Comparison of ENCODE assay signal across 1 cellular context in the genomic region with DNA sequence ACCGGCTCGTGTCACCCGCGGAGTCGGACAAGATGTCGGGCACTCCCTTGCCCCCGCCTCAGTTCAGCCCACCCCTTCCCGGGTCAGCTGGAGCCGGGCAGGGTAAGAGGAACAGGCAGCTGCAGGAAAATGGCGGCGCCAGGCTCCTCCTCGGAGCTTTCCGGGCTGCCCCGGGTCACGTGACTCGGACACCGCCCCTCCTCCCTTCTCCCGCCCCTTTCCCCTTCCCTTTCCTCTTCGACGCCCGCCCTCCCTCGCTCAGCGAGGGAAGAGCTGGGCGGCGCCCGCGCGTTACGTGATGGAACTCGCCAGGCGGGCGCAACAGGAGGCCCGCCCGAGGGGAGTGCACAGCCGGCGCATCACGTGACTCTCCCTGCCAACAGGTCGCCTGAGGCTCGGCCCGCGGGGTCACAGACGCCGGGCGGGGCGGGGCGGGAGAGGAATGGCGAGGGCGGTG.
TF ChIP-seq lines count a peak whose summit lies in the region.

A gene with protein sequence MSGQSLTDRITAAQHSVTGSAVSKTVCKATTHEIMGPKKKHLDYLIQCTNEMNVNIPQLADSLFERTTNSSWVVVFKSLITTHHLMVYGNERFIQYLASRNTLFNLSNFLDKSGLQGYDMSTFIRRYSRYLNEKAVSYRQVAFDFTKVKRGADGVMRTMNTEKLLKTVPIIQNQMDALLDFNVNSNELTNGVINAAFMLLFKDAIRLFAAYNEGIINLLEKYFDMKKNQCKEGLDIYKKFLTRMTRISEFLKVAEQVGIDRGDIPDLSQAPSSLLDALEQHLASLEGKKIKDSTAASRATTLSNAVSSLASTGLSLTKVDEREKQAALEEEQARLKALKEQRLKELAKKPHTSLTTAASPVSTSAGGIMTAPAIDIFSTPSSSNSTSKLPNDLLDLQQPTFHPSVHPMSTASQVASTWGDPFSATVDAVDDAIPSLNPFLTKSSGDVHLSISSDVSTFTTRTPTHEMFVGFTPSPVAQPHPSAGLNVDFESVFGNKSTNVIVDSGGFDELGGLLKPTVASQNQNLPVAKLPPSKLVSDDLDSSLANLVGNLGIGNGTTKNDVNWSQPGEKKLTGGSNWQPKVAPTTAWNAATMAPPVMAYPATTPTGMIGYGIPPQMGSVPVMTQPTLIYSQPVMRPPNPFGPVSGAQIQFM (minus strand): TSS at position 134 of the 457 bp plus-strand sequence. CDS start 304 bp downstream, outside the sequence.

TF ChIP-seq in HepG2, 621 proteins besides CTCF, POLR2A, EP300 and RAD21 (continued from another document and continues in another):
- TF ChIP-seq JUNB (CRISPR knock-in tag; IDR thresholded peaks at IDR 0.05; ENCODE audit: borderline replicate concordance), result no peak
- no peak for TF ChIP-seq MLLT10 (CRISPR knock-in tag; IDR thresholded peaks at IDR 0.05)
- TF ChIP-seq DMAP1 (CRISPR knock-in tag; IDR thresholded peaks at IDR 0.05), result no peak
- TF ChIP-seq U2AF2 (IDR thresholded peaks at IDR 0.05; ENCODE audit: low read depth, low read length), result no peak
- TF ChIP-seq GABPA (IDR thresholded peaks at IDR 0.05; ENCODE audit: low read depth, low read length), result no peak
- TF ChIP-seq GABPA (CRISPR knock-in tag; IDR thresholded peaks at IDR 0.05; ENCODE audit: low read depth), result peak; percentile 75
- TF ChIP-seq, protein P1, sequence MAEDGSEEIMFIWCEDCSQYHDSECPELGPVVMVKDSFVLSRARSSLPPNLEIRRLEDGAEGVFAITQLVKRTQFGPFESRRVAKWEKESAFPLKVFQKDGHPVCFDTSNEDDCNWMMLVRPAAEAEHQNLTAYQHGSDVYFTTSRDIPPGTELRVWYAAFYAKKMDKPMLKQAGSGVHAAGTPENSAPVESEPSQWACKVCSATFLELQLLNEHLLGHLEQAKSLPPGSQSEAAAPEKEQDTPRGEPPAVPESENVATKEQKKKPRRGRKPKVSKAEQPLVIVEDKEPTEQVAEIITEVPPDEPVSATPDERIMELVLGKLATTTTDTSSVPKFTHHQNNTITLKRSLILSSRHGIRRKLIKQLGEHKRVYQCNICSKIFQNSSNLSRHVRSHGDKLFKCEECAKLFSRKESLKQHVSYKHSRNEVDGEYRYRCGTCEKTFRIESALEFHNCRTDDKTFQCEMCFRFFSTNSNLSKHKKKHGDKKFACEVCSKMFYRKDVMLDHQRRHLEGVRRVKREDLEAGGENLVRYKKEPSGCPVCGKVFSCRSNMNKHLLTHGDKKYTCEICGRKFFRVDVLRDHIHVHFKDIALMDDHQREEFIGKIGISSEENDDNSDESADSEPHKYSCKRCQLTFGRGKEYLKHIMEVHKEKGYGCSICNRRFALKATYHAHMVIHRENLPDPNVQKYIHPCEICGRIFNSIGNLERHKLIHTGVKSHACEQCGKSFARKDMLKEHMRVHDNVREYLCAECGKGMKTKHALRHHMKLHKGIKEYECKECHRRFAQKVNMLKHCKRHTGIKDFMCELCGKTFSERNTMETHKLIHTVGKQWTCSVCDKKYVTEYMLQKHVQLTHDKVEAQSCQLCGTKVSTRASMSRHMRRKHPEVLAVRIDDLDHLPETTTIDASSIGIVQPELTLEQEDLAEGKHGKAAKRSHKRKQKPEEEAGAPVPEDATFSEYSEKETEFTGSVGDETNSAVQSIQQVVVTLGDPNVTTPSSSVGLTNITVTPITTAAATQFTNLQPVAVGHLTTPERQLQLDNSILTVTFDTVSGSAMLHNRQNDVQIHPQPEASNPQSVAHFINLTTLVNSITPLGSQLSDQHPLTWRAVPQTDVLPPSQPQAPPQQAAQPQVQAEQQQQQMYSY (CRISPR knock-in tag; IDR thresholded peaks at IDR 0.05), result no peak
- TF ChIP-seq, protein P2, sequence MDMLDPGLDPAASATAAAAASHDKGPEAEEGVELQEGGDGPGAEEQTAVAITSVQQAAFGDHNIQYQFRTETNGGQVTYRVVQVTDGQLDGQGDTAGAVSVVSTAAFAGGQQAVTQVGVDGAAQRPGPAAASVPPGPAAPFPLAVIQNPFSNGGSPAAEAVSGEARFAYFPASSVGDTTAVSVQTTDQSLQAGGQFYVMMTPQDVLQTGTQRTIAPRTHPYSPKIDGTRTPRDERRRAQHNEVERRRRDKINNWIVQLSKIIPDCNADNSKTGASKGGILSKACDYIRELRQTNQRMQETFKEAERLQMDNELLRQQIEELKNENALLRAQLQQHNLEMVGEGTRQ (IDR thresholded peaks at IDR 0.05; ENCODE audit: low read depth, low read length), result peak; percentile 93
- TF ChIP-seq, protein P2 (CRISPR knock-in tag; IDR thresholded peaks at IDR 0.05; ENCODE audit: borderline replicate concordance), result peak; percentile 95; the same call in 1 of the 2 replicates
- TF ChIP-seq, protein P3, sequence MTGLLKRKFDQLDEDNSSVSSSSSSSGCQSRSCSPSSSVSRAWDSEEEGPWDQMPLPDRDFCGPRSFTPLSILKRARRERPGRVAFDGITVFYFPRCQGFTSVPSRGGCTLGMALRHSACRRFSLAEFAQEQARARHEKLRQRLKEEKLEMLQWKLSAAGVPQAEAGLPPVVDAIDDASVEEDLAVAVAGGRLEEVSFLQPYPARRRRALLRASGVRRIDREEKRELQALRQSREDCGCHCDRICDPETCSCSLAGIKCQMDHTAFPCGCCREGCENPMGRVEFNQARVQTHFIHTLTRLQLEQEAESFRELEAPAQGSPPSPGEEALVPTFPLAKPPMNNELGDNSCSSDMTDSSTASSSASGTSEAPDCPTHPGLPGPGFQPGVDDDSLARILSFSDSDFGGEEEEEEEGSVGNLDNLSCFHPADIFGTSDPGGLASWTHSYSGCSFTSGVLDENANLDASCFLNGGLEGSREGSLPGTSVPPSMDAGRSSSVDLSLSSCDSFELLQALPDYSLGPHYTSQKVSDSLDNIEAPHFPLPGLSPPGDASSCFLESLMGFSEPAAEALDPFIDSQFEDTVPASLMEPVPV (CRISPR knock-in tag; IDR thresholded peaks at IDR 0.05), result no peak
- no peak for TF ChIP-seq ZKSCAN5 (CRISPR knock-in tag; IDR thresholded peaks at IDR 0.05)
- TF ChIP-seq ZNF772 (CRISPR knock-in tag; IDR thresholded peaks at IDR 0.05), result peak; percentile 52; the same call in 1 of the 2 replicates
- TF ChIP-seq ZNF335 (CRISPR knock-in tag; IDR thresholded peaks at IDR 0.05), result no peak
- no peak for TF ChIP-seq ETV6 (CRISPR knock-in tag; conservative IDR thresholded peaks at IDR 0.05)
- TF ChIP-seq, protein P4, sequence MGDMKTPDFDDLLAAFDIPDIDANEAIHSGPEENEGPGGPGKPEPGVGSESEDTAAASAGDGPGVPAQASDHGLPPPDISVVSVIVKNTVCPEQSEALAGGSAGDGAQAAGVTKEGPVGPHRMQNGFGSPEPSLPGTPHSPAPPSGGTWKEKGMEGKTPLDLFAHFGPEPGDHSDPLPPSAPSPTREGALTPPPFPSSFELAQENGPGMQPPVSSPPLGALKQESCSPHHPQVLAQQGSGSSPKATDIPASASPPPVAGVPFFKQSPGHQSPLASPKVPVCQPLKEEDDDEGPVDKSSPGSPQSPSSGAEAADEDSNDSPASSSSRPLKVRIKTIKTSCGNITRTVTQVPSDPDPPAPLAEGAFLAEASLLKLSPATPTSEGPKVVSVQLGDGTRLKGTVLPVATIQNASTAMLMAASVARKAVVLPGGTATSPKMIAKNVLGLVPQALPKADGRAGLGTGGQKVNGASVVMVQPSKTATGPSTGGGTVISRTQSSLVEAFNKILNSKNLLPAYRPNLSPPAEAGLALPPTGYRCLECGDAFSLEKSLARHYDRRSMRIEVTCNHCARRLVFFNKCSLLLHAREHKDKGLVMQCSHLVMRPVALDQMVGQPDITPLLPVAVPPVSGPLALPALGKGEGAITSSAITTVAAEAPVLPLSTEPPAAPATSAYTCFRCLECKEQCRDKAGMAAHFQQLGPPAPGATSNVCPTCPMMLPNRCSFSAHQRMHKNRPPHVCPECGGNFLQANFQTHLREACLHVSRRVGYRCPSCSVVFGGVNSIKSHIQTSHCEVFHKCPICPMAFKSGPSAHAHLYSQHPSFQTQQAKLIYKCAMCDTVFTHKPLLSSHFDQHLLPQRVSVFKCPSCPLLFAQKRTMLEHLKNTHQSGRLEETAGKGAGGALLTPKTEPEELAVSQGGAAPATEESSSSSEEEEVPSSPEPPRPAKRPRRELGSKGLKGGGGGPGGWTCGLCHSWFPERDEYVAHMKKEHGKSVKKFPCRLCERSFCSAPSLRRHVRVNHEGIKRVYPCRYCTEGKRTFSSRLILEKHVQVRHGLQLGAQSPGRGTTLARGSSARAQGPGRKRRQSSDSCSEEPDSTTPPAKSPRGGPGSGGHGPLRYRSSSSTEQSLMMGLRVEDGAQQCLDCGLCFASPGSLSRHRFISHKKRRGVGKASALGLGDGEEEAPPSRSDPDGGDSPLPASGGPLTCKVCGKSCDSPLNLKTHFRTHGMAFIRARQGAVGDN (CRISPR knock-in tag; IDR thresholded peaks at IDR 0.05), result peak; percentile 90
- no peak for TF ChIP-seq ZNF432 (CRISPR knock-in tag; IDR thresholded peaks at IDR 0.05; ENCODE audit: borderline replicate concordance)
- 0 out of 2 replicates have a peak, but pooled peaks have one; percentile 26 for TF ChIP-seq TOPORS (CRISPR knock-in tag; IDR thresholded peaks at IDR 0.05)
- no peak for TF ChIP-seq ZNF577 (CRISPR knock-in tag; IDR thresholded peaks at IDR 0.05; ENCODE audit: borderline replicate concordance, low read depth)
- TF ChIP-seq ZNF713 (CRISPR knock-in tag; IDR thresholded peaks at IDR 0.05), result no peak
- TF ChIP-seq PHF8 (CRISPR knock-in tag; IDR thresholded peaks at IDR 0.05), result peak; percentile 73
- TF ChIP-seq, protein P5, sequence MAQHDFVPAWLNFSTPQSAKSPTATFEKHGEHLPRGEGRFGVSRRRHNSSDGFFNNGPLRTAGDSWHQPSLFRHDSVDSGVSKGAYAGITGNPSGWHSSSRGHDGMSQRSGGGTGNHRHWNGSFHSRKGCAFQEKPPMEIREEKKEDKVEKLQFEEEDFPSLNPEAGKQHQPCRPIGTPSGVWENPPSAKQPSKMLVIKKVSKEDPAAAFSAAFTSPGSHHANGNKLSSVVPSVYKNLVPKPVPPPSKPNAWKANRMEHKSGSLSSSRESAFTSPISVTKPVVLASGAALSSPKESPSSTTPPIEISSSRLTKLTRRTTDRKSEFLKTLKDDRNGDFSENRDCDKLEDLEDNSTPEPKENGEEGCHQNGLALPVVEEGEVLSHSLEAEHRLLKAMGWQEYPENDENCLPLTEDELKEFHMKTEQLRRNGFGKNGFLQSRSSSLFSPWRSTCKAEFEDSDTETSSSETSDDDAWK (CRISPR knock-in tag; IDR thresholded peaks at IDR 0.05), result no peak
- TF ChIP-seq AKAP8 (CRISPR knock-in tag; IDR thresholded peaks at IDR 0.05), result peak; percentile 72; the same call in 1 of the 2 replicates
- peak; percentile 96; the same call in 1 of the 2 replicates for TF ChIP-seq ZNF670 (CRISPR knock-in tag; IDR thresholded peaks at IDR 0.05; ENCODE audit: borderline replicate concordance)
- TF ChIP-seq, protein P6, sequence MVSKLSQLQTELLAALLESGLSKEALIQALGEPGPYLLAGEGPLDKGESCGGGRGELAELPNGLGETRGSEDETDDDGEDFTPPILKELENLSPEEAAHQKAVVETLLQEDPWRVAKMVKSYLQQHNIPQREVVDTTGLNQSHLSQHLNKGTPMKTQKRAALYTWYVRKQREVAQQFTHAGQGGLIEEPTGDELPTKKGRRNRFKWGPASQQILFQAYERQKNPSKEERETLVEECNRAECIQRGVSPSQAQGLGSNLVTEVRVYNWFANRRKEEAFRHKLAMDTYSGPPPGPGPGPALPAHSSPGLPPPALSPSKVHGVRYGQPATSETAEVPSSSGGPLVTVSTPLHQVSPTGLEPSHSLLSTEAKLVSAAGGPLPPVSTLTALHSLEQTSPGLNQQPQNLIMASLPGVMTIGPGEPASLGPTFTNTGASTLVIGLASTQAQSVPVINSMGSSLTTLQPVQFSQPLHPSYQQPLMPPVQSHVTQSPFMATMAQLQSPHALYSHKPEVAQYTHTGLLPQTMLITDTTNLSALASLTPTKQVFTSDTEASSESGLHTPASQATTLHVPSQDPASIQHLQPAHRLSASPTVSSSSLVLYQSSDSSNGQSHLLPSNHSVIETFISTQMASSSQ (IDR thresholded peaks at IDR 0.05; ENCODE audit: low read depth), result no peak
- TF ChIP-seq, protein P6 (CRISPR knock-in tag; IDR thresholded peaks at IDR 0.05; ENCODE audit: borderline replicate concordance), result peak; percentile 58; the same call in 1 of the 2 replicates
- TF ChIP-seq ZBTB20 (CRISPR knock-in tag; IDR thresholded peaks at IDR 0.05; ENCODE audit: borderline replicate concordance, low read depth), result peak; percentile 37; the same call in 1 of the 2 replicates
- TF ChIP-seq, protein P7, sequence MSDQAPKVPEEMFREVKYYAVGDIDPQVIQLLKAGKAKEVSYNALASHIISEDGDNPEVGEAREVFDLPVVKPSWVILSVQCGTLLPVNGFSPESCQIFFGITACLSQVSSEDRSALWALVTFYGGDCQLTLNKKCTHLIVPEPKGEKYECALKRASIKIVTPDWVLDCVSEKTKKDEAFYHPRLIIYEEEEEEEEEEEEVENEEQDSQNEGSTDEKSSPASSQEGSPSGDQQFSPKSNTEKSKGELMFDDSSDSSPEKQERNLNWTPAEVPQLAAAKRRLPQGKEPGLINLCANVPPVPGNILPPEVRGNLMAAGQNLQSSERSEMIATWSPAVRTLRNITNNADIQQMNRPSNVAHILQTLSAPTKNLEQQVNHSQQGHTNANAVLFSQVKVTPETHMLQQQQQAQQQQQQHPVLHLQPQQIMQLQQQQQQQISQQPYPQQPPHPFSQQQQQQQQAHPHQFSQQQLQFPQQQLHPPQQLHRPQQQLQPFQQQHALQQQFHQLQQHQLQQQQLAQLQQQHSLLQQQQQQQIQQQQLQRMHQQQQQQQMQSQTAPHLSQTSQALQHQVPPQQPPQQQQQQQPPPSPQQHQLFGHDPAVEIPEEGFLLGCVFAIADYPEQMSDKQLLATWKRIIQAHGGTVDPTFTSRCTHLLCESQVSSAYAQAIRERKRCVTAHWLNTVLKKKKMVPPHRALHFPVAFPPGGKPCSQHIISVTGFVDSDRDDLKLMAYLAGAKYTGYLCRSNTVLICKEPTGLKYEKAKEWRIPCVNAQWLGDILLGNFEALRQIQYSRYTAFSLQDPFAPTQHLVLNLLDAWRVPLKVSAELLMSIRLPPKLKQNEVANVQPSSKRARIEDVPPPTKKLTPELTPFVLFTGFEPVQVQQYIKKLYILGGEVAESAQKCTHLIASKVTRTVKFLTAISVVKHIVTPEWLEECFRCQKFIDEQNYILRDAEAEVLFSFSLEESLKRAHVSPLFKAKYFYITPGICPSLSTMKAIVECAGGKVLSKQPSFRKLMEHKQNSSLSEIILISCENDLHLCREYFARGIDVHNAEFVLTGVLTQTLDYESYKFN (CRISPR knock-in tag; conservative IDR thresholded peaks at IDR 0.05), result peak; percentile 84
- TF ChIP-seq HMG20A (CRISPR knock-in tag; IDR thresholded peaks at IDR 0.05; ENCODE audit: borderline replicate concordance), result no peak
- no peak; the same call in 1 of the 2 replicates for TF ChIP-seq ZFP90 (CRISPR knock-in tag; IDR thresholded peaks at IDR 0.05; ENCODE audit: borderline replicate concordance)
